Comparison of ENCODE assay signal across 19 cellular contexts in the genomic region with DNA sequence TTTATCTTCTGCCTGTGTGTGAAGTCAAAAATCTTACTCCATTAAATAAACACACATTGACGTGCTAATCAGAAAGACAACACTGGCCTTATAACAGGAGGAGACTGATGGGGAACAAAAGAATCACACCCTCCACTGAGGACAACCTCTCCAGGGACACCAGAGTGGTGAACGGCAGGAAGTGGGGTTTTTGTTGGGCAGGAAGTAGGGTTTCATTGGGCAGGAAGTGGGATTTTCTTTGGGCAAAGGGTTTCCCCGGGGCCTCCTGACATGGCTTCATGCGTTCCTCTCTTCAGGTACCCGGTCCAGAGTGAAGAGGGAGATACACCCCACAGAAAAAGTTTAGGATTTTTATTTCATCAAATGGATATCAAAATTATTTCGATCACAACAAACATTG. TPM values are rescaled to one million over a fixed set of nuclear protein-coding genes. Genes with fewer than 3 reads are reported as not detected.
A peak's percentile ranks its signal among the peaks of the same experiment; 100 is the strongest.
DNase-seq lines count a peak whose midpoint lies in the region; ATAC-seq and TF ChIP-seq lines count a peak whose summit lies in the region.
"Had no signal": no experiment of that assay in that cellular context is flagged by ENCODE, and none has a peak within 500 bp of the region (broad histone marks: within the 10 kb centered on the region; RNA-seq: fewer than 3 reads in every experiment).

No MANE protein-coding gene starts in this region.

- H2AFZ ChIP-seq in DND-41 (ENCODE audit: low read depth, low read length) = no peak overlapping the region

- 0 out of 2 replicates have a peak overlapping the region, but pooled peaks have one; percentile 9 for H3K4me2 ChIP-seq in DND-41 (ENCODE audit: insufficient read depth, low read length)

- H3K36me3 ChIP-seq in DND-41 (ENCODE audit: insufficient read depth, low read length) = no peaks in the 10 kb centered on the region
- H3K36me3 ChIP-seq: left lung, pancreas, spleen, suprapubic skin had no signal

- H3K27me3 ChIP-seq in DND-41 (ENCODE audit: insufficient read depth, low read length, poor library complexity) = peaks cover 23% of the 10 kb centered on the region
- H3K27me3 ChIP-seq: left lung, pancreas, suprapubic skin had no signal

- H3K27ac Mint-ChIP-seq in T-cell = peak overlapping the region in 1 of 2 donors; percentile 71
- H3K27ac Mint-ChIP-seq in effector memory CD8-positive, alpha-beta T cell = peak overlapping the region in 1 of 2 donors; percentile 13

- POLR2A ChIA-PET in T-cell (lab: Charles Lee) = no interaction called here

- H3K4me1 ChIP-seq in DND-41 (ENCODE audit: insufficient read depth, low read length) = peaks cover 18% of the 10 kb centered on the region
- H3K4me1 ChIP-seq: left lung, pancreas, suprapubic skin had no signal

- DNase-seq in DND-41 = peak; percentile 77
- DNase-seq in T-cell = peak in 10 of 34 experiments; percentile 3 to 36 (median 10)
- DNase-seq in effector memory CD8-positive, alpha-beta T cell = peak in 2 of 3 experiments; percentile 11 to 21
- no peak for DNase-seq in T1000 (lab: John Stamatoyannopoulos, UW)
- DNase-seq in NCI-H526 (lab: John Stamatoyannopoulos, UW) = no peak
- DNase-seq: activated CD4-positive, alpha-beta T cell treated with anti-CD3 and anti-CD28 coated beads, Interleukin-2, amount 50 U/mL, for 4 hours; EL; left lung; NCI-H1105; pancreas; spleen; T-helper 9 cell had no signal

- H4K20me1 ChIP-seq in DND-41 (ENCODE audit: insufficient read depth, low read length) = no peaks in the 10 kb centered on the region

- TF ChIP-seq CTCF in DND-41 (IDR thresholded peaks at IDR 0.05; ENCODE audit: borderline replicate concordance, extremely low read depth, low read length, poor library complexity, severe bottlenecking) = no peak

- H3K27me3 Mint-ChIP-seq in T-cell = peaks cover 49 to 55% of the 10 kb centered on the region in 2 donors
- H3K27me3 Mint-ChIP-seq in effector memory CD8-positive, alpha-beta T cell = peaks cover 20 to 51% of the 10 kb centered on the region in 2 donors

- ATAC-seq in DND-41 (ENCODE audit: insufficient read depth, low read depth) (peak; percentile 97), GM18909 (IDR thresholded peaks at IDR 0.05; ENCODE audit: poor library complexity, unreplicated experiment) (peak; percentile 43), T-cell (replicated peaks in 1 of 4) (peak in 3 of 4 experiments; percentile 39 to 48 (median 45)), GM19328 (IDR thresholded peaks at IDR 0.05; ENCODE audit: unreplicated experiment) (no peak), HG03045 (IDR thresholded peaks at IDR 0.05; ENCODE audit: unreplicated experiment) (no peak)
- ATAC-seq in effector memory CD8-positive, alpha-beta T cell (replicated peaks) = peak; percentile 92
- ATAC-seq: left lung, Right ventricle myocardium inferior had no signal

- no peak overlapping the region for H3K27ac ChIP-seq in DND-41 (ENCODE audit: low read length)
- H3K27ac ChIP-seq: left lung, pancreas, spleen, suprapubic skin had no signal

- H3K9me3 Mint-ChIP-seq in T-cell = peaks cover 0 to 11% (median 8%) of the 10 kb centered on the region in 3 donors
- peaks cover 0 to 12% of the 10 kb centered on the region in 2 donors for H3K9me3 Mint-ChIP-seq in effector memory CD8-positive, alpha-beta T cell

- no peaks in the 10 kb centered on the region for H3K79me2 ChIP-seq in DND-41 (ENCODE audit: insufficient read depth, low read length)

- H3K9me3 ChIP-seq in DND-41 (ENCODE audit: insufficient read depth, low read length, severe bottlenecking) = peaks cover 21% of the 10 kb centered on the region
- H3K9me3 ChIP-seq: left lung, pancreas, suprapubic skin had no signal

- peak overlapping the region in 1 of 3 donors; percentile 35 for H3K4me3 Mint-ChIP-seq in T-cell
- peak overlapping the region; percentile 2 to 3 for H3K4me3 Mint-ChIP-seq in effector memory CD8-positive, alpha-beta T cell

- CTCF ChIA-PET in T-cell (lab: Charles Lee) = no interaction called here

- no peak overlapping the region for H3K4me3 ChIP-seq in DND-41 (ENCODE audit: low read depth in 1 of 2, low read length in 2 of 2)
- H3K4me3 ChIP-seq: left lung, pancreas, spleen, suprapubic skin had no signal

- H3K9ac ChIP-seq in DND-41 (ENCODE audit: low read depth, low read length) = no peak overlapping the region

- H3K36me3 Mint-ChIP-seq in T-cell = no peaks in the 10 kb centered on the region
- H3K36me3 Mint-ChIP-seq in effector memory CD8-positive, alpha-beta T cell (ENCODE audit: insufficient read depth) = peaks cover 11% of the 10 kb centered on the region

- peaks cover 13 to 26% (median 18%) of the 10 kb centered on the region in 3 donors for H3K4me1 Mint-ChIP-seq in T-cell
- H3K4me1 Mint-ChIP-seq in effector memory CD8-positive, alpha-beta T cell (ENCODE audit: low read depth in 2 of 2) = peaks cover 12 to 14% of the 10 kb centered on the region in 2 donors

RNA-seq across cellular contexts. Expression of gene ADARB2, which starts 30.6 kb away (rescaled TPM):
- total RNA-seq in T-cell = 1 to 10 TPM in 1 of 5 donors, under 1 TPM in 4; 0.07 to 4.0 (median 0.41) TPM
- total RNA-seq: cardiac septum, fibroblast of villous mesenchyme had no signal

Comparison
In these comparisons a context has a peak if more than half of its experiments do, and no peak if none do; other contexts are left out.
1. ATAC-seq: peak in DND-41 (single experiment), GM18909 (single experiment), T-cell (3 of 4) and effector memory CD8-positive, alpha-beta T cell (single experiment); none in GM19328 (single experiment) and HG03045 (single experiment).
2. DNase-seq: peak in DND-41 (single experiment) and effector memory CD8-positive, alpha-beta T cell (2 of 3); none in T1000 (single experiment) and NCI-H526 (0 of 2).